In the genomic region with DNA sequence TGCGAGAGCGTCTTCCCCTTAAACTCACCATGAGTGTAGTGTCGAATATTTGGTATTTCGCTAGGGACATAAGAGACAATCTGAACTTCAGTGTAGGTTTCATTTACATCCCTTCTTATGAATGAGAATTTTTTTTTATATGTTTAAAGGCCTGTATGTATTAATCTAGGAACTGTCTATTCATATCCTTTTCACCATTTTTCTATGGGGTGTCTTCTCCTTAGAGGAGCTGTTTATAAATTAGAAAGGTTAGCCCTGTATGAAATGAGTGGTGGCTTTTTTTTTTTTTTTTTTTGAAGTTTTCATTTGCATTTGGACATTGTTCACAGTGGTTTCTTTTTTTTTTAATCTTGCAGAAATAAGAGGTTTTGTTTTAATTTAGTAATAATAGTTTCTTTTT, we compare ENCODE assay signal across 18 cellular contexts. TPM values are rescaled to one million over a fixed set of nuclear protein-coding genes. Genes with fewer than 3 reads are reported as not detected.
DNase-seq lines count a peak whose midpoint lies in the region; ATAC-seq and TF ChIP-seq lines count a peak whose summit lies in the region.
"Had no signal": no experiment of that assay in that cellular context is flagged by ENCODE, and none has a peak within 500 bp of the region (broad histone marks: within the 10 kb centered on the region; RNA-seq: fewer than 3 reads in every experiment).

No MANE protein-coding gene starts in this region.

- H3F3A ChIP-seq in GM23338 (replicated peaks; ENCODE audit: low read depth): 0 out of 2 replicates have a peak, but pooled peaks cover 8% of the 10 kb centered on the region
- H3F3A ChIP-seq in Loucy (ENCODE audit: low read depth): peaks cover 3% of the 10 kb centered on the region; the same call in 1 of the 2 replicates

- H3K27me3 ChIP-seq in GM23338 (ENCODE audit: insufficient read depth) (no peaks in the 10 kb centered on the region), Loucy (ENCODE audit: insufficient read depth, low read length, poor library complexity, severe bottlenecking) (no peaks in the 10 kb centered on the region), dorsolateral prefrontal cortex (no peaks in the 10 kb centered on the region)

- peaks cover 66% of the 10 kb centered on the region for H3K36me3 Mint-ChIP-seq in GM23338 (ENCODE audit: low read depth)

- H3K4me1 Mint-ChIP-seq in GM23338: peaks cover 11% of the 10 kb centered on the region

- H3K9me2 ChIP-seq in GM23338 (ENCODE audit: insufficient read depth) (no peaks in the 10 kb centered on the region), Loucy (replicated peaks; ENCODE audit: low read depth, low read length) (no peaks in the 10 kb centered on the region)

- TF ChIP-seq CTCF in GM23338 (conservative IDR thresholded peaks at IDR 0.05; ENCODE audit: low read depth in 2 of 2): no peak
- TF ChIP-seq CTCF in Loucy (conservative IDR thresholded peaks at IDR 0.05; ENCODE audit: low read length): no peak
- TF ChIP-seq CTCF in dorsolateral prefrontal cortex (IDR thresholded peaks at IDR 0.05 in 54 of 56, conservative IDR thresholded peaks at IDR 0.05 in 2 of 56; ENCODE audit: low read depth in 1 of 56, partially characterized antibody in 56 of 56): no peak

- H3K4me1 ChIP-seq in GM23338 (ENCODE audit: insufficient read depth) (peaks cover 5% of the 10 kb centered on the region; the same call in 1 of the 2 replicates), Loucy (ENCODE audit: insufficient read depth, low read length, poor library complexity, severe bottlenecking) (peaks cover 36% of the 10 kb centered on the region)
- H3K4me1 ChIP-seq: Caco-2 had no signal

- H3K9me3 Mint-ChIP-seq in GM23338: no peaks in the 10 kb centered on the region
- H3K9me3 Mint-ChIP-seq: HFFc6 had no signal

- H2AFZ ChIP-seq in GM23338: no peak overlapping the region
- H2AFZ ChIP-seq in Loucy (ENCODE audit: low read length): no peak overlapping the region
- H2AFZ ChIP-seq: GM23248 had no signal

- H3K27ac ChIP-seq in GM23338 (ENCODE audit: low read depth): 0 out of 2 replicates have a peak overlapping the region, but pooled peaks have one; percentile 35
- H3K27ac ChIP-seq in dorsolateral prefrontal cortex: peak overlapping the region in 44 of 59 donors; percentile 1 to 84 (median 55)
- H3K27ac ChIP-seq in temporal lobe (ENCODE audit: low read depth, low read length): peak overlapping the region; percentile 29
- H3K27ac ChIP-seq: C4-2B, GM23248, HL-60 had no signal

- H3K4me3 Mint-ChIP-seq in GM23338: no peak overlapping the region

- peak overlapping the region; percentile 59; the same call in 1 of the 2 replicates for H3K27ac Mint-ChIP-seq in GM23338
- H3K27ac Mint-ChIP-seq: CD4-positive, alpha-beta T cell; HFFc6 had no signal

- H3K4me3 ChIP-seq in GM23338 (no peak overlapping the region), Loucy (ENCODE audit: low read length, poor library complexity, severe bottlenecking) (peak overlapping the region; percentile 26), dorsolateral prefrontal cortex (peak overlapping the region in 2 of 59 donors; percentile 20 to 23)
- H3K4me3 ChIP-seq: GM23248 had no signal

- H4K20me1 ChIP-seq in GM23338 (replicated peaks; ENCODE audit: insufficient read depth): peaks cover 78% of the 10 kb centered on the region
- peaks cover 87% of the 10 kb centered on the region for H4K20me1 ChIP-seq in Loucy (ENCODE audit: insufficient read depth, low read length, poor library complexity, severe bottlenecking)

- ATAC-seq in GM23338: no peak

- peaks cover 100% of the 10 kb centered on the region for H3K79me2 ChIP-seq in GM23338 (replicated peaks; ENCODE audit: insufficient read depth)
- H3K79me2 ChIP-seq in Loucy (ENCODE audit: insufficient read depth, low read length): peaks cover 98% of the 10 kb centered on the region

- no peak overlapping the region for H3K4me2 ChIP-seq in GM23338
- peak overlapping the region; percentile 75 for H3K4me2 ChIP-seq in Loucy (ENCODE audit: low read depth, low read length, poor library complexity, severe bottlenecking)

- H3K9me3 ChIP-seq in Loucy (ENCODE audit: insufficient read depth, low read depth, low read length): no peaks in the 10 kb centered on the region
- H3K9me3 ChIP-seq: Caco-2 had no signal

- peaks cover 19% of the 10 kb centered on the region; the same call in 1 of the 2 replicates for H3K36me3 ChIP-seq in GM23338 (ENCODE audit: insufficient read depth)
- H3K36me3 ChIP-seq in Loucy (ENCODE audit: insufficient read depth, low read length): peaks cover 38% of the 10 kb centered on the region

- no peak overlapping the region for H3K9ac ChIP-seq in Loucy (ENCODE audit: low read depth, low read length, poor library complexity, severe bottlenecking)
- H3K9ac ChIP-seq: GM23248 had no signal

- DNase-seq in GM23338 (ENCODE audit: low spot score): no peak
- no peak for DNase-seq in dorsolateral prefrontal cortex
- no peak for DNase-seq in stimulated activated CD4-positive, alpha-beta T cell treated with anti-CD3 and anti-CD28 coated beads, Interleukin-15, amount 100 ng/mL, for 24 hours
- no peak for DNase-seq in activated CD8-positive, alpha-beta memory T cell treated with anti-CD3 and anti-CD28 coated beads, Interleukin-2, amount 50 U/mL, for 48 hours
- no peak for DNase-seq in cortex of kidney (lab: John Stamatoyannopoulos, UW)
- DNase-seq: AML-193; Caco-2; CD4-positive, alpha-beta T cell; DMS153; DMS79; GDM1; GM23248; HCEC 1CT; HFFc6 had no signal

- H3K27me3 Mint-ChIP-seq in GM23338 (ENCODE audit: insufficient read depth, low read depth, poor library complexity): peaks cover 2% of the 10 kb centered on the region
- H3K27me3 Mint-ChIP-seq: CD4-positive, alpha-beta T cell had no signal

- intact Hi-C loops in dorsolateral prefrontal cortex (cut with DNase I): no loop called here

TF ChIP-seq in GM23338, 12 proteins besides CTCF, POLR2A, EP300 and RAD21:
- TF ChIP-seq, protein P1, sequence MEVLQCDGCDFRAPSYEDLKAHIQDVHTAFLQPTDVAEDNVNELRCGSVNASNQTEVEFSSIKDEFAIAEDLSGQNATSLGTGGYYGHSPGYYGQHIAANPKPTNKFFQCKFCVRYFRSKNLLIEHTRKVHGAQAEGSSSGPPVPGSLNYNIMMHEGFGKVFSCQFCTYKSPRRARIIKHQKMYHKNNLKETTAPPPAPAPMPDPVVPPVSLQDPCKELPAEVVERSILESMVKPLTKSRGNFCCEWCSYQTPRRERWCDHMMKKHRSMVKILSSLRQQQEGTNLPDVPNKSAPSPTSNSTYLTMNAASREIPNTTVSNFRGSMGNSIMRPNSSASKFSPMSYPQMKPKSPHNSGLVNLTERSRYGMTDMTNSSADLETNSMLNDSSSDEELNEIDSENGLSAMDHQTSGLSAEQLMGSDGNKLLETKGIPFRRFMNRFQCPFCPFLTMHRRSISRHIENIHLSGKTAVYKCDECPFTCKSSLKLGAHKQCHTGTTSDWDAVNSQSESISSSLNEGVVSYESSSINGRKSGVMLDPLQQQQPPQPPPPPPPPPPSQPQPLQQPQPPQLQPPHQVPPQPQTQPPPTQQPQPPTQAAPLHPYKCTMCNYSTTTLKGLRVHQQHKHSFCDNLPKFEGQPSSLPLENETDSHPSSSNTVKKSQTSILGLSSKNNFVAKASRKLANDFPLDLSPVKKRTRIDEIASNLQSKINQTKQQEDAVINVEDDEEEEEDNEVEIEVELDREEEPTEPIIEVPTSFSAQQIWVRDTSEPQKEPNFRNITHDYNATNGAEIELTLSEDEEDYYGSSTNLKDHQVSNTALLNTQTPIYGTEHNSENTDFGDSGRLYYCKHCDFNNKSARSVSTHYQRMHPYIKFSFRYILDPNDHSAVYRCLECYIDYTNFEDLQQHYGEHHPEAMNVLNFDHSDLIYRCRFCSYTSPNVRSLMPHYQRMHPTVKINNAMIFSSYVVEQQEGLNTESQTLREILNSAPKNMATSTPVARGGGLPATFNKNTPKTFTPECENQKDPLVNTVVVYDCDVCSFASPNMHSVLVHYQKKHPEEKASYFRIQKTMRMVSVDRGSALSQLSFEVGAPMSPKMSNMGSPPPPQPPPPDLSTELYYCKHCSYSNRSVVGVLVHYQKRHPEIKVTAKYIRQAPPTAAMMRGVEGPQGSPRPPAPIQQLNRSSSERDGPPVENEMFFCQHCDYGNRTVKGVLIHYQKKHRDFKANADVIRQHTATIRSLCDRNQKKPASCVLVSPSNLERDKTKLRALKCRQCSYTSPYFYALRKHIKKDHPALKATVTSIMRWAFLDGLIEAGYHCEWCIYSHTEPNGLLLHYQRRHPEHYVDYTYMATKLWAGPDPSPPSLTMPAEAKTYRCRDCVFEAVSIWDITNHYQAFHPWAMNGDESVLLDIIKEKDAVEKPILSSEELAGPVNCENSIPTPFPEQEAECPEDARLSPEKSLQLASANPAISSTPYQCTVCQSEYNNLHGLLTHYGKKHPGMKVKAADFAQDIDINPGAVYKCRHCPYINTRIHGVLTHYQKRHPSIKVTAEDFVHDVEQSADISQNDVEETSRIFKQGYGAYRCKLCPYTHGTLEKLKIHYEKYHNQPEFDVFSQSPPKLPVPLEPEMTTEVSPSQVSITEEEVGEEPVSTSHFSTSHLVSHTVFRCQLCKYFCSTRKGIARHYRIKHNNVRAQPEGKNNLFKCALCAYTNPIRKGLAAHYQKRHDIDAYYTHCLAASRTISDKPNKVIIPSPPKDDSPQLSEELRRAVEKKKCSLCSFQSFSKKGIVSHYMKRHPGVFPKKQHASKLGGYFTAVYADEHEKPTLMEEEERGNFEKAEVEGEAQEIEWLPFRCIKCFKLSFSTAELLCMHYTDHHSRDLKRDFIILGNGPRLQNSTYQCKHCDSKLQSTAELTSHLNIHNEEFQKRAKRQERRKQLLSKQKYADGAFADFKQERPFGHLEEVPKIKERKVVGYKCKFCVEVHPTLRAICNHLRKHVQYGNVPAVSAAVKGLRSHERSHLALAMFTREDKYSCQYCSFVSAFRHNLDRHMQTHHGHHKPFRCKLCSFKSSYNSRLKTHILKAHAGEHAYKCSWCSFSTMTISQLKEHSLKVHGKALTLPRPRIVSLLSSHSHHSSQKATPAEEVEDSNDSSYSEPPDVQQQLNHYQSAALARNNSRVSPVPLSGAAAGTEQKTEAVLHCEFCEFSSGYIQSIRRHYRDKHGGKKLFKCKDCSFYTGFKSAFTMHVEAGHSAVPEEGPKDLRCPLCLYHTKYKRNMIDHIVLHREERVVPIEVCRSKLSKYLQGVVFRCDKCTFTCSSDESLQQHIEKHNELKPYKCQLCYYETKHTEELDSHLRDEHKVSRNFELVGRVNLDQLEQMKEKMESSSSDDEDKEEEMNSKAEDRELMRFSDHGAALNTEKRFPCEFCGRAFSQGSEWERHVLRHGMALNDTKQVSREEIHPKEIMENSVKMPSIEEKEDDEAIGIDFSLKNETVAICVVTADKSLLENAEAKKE (CRISPR knock-in tag; IDR thresholded peaks at IDR 0.05): no peak

RNA-seq across cellular contexts. Expression of a gene that starts 7.6 kb away (rescaled TPM):
- total RNA-seq in GM23338 (2014; rRNA removed; shearing (Covaris generic)): 227 and 249 TPM in 2 replicates
- polyA plus RNA-seq in GM23338 (2016; fragmentation: Nextera tagmentation; extraction: Ambion mirVana): 111 and 143 TPM in 2 replicates
- total RNA-seq in dorsolateral prefrontal cortex (100 to 1,000 TPM in 1 of 120 experiments, 10 to 100 TPM in 119; 35.9 to 116 (median 55.5) TPM), temporal lobe (87.8 TPM)

RNA-seq across cellular contexts. Expression of a gene that starts 8.0 kb away (rescaled TPM):
- 2.4 TPM in 2 replicates for total RNA-seq in GM23338 (2014; rRNA removed; shearing (Covaris generic))
- 1.9 and 3.2 TPM in 2 replicates for polyA plus RNA-seq in GM23338 (2016; fragmentation: Nextera tagmentation; extraction: Ambion mirVana)
- total RNA-seq in dorsolateral prefrontal cortex: 10 to 100 TPM in 117 of 120 experiments, 1 to 10 TPM in 3; 9.6 to 25.4 (median 14.5) TPM
- 18.4 TPM for total RNA-seq in temporal lobe
